In the genomic region with DNA sequence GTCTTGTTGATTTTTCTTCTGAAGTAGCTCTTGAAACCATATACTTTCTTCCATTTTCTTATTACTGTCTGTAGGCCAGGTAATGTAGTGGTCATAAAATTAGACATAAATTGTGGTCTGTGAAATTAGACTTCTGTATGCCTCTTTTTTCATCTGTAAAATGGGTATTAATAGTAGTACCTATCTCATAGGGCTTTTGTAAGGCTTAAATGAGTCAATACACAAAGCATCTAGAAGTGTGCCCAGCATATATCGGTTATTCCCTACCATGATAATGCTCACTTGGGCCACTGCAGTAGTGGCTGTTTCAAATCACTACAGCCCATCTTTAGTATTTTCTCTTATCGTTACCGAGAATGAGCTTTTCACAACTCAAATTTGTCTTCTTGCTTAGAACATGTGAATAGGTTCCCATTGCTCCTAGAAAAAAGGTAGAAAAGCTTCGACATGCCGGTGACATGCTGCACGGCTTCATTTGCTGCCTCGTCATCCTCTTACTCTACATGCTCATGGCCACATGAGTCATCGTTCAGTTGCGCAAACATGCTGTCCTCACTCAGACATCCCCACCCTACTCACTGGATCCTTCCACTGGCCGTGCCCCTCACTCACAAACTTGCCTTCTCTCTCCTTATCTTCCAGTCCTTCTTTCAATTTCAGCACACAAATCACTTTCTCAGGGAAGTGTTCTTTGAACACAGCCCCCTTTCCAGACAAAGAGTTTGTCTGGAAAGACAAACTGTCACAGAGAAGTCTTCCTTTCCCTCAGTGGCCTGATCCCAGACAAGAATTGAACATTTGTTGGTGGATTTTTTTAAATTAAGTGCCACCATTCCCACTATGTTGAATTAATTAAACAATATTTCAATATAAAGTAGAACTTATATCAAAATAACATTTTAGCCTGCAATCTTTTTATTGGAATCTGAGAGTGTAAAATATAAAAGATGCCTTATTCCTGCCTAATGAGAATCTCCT, we compare ENCODE assay signal across 8 cellular contexts. TPM values are rescaled to one million over a fixed set of nuclear protein-coding genes. Genes with fewer than 3 reads are reported as not detected.
DNase-seq lines count a peak whose midpoint lies in the region; ATAC-seq and TF ChIP-seq lines count a peak whose summit lies in the region.

No MANE protein-coding gene starts in this region.

- H2BK120ac ChIP-seq in mesendoderm (ENCODE audit: low read depth, low read length), result no peak overlapping the region

- DNase-seq in AG08396 (ENCODE audit: low spot score) (peak; percentile 58), LHCN-M2 (ENCODE audit: low read depth) (peak; percentile 83), brain microvascular endothelial cell (peak; percentile 97), mesendoderm (peak; percentile 72), NAMALWA (ENCODE audit: low spot score) (no peak), iPS-NIHi7 (ENCODE audit: extremely low spot score) (no peak), GM13977 (ENCODE audit: low spot score) (no peak)

- H3K79me2 ChIP-seq in mesendoderm (ENCODE audit: control insufficient read depth, insufficient read depth, low read length), result no peaks in the 10 kb centered on the region

- no peak overlapping the region for H3K9ac ChIP-seq in mesendoderm (ENCODE audit: low read length)

- H3K4ac ChIP-seq in mesendoderm (ENCODE audit: low read depth, low read length), result no peak overlapping the region

- TF ChIP-seq CTCF in brain microvascular endothelial cell (IDR thresholded peaks at IDR 0.05; ENCODE audit: low read depth, low read length, missing control alignments), result no peak
- TF ChIP-seq CTCF in GM13977 (IDR thresholded peaks at IDR 0.05; ENCODE audit: extremely low read depth, insufficient read depth, missing control alignments), result no peak

- peak overlapping the region; percentile 63 for H3K27ac ChIP-seq in brain microvascular endothelial cell
- no peak overlapping the region for H3K27ac ChIP-seq in mesendoderm (ENCODE audit: low read depth, low read length)

- H2AK5ac ChIP-seq in mesendoderm (ENCODE audit: low read length), result no peak overlapping the region

- no peaks in the 10 kb centered on the region for H3K79me1 ChIP-seq in mesendoderm (ENCODE audit: low read length)

- no peak for ATAC-seq in GM18498 (IDR thresholded peaks at IDR 0.05; ENCODE audit: unreplicated experiment)

- H3K23ac ChIP-seq in mesendoderm (ENCODE audit: low read length), result no peak overlapping the region

- H3K27me3 ChIP-seq in brain microvascular endothelial cell (replicated peaks) (no peaks in the 10 kb centered on the region), mesendoderm (ENCODE audit: insufficient read depth, low read length, poor library complexity) (no peaks in the 10 kb centered on the region)

- no peaks in the 10 kb centered on the region for H3K36me3 ChIP-seq in brain microvascular endothelial cell (replicated peaks)
- H3K36me3 ChIP-seq in mesendoderm (ENCODE audit: control insufficient read depth, insufficient read depth, low read length), result no peaks in the 10 kb centered on the region

- no peak overlapping the region for H4K8ac ChIP-seq in mesendoderm (ENCODE audit: low read depth, low read length)

- H3K56ac ChIP-seq in mesendoderm (ENCODE audit: low read length), result no peak overlapping the region

- in situ Hi-C loops in brain microvascular endothelial cell (cut with HindIII; ENCODE audit: low pct_ligation_motif_present, low sequenced_read_pairs) (no loop called here), GM13977 (cut with MboI; ENCODE audit: low pct_unique_long_range_greater_than_20kb, low sequenced_read_pairs, unreplicated experiment) (loop anchor here (10.0 kb wide), 2 partner anchors 351 to 431 kb away; no protein-coding TSS in a partner anchor)

- no peak overlapping the region for H3K18ac ChIP-seq in mesendoderm (ENCODE audit: low read length)

- no peak overlapping the region for H2BK5ac ChIP-seq in mesendoderm (ENCODE audit: low read length)

- H2BK15ac ChIP-seq in mesendoderm (replicated peaks; ENCODE audit: low read depth), result no peak overlapping the region

- H3K4me2 ChIP-seq in mesendoderm (ENCODE audit: low read length), result no peak overlapping the region

- no peak overlapping the region for H4K5ac ChIP-seq in mesendoderm (ENCODE audit: low read length)

- no peak overlapping the region for H3K4me3 ChIP-seq in brain microvascular endothelial cell (ENCODE audit: low read depth, low read length)
- H3K4me3 ChIP-seq in mesendoderm (ENCODE audit: low read length), result no peak overlapping the region

- H3K4me1 ChIP-seq in mesendoderm (ENCODE audit: control insufficient read depth, low read depth, low read length), result no peaks in the 10 kb centered on the region

- WGBS in mesendoderm (ENCODE audit: extremely low coverage, insufficient coverage, low lambda C conversion rate), result no CpG with 5 or more reads among the region's 10 CpGs

RNA-seq across cellular contexts. Expression of gene ERVFRD-1, which starts 32.2 kb away (rescaled TPM):
- total RNA-seq in LHCN-M2 (2014; rRNA removed), result not detected in 2 replicates
- 0.04 TPM for polyA plus RNA-seq in LHCN-M2 (2012)
- 0.03 TPM for polyA plus RNA-seq in mesendoderm (2013, experiment 1 of 2)
- polyA plus RNA-seq in mesendoderm (2013, experiment 2 of 2), result 0.04 TPM

RNA-seq across cellular contexts. Expression of gene SMIM13, which starts 50.0 kb away (rescaled TPM):
- 9.4 and 11.4 TPM in 2 replicates for total RNA-seq in LHCN-M2 (2014; rRNA removed)
- polyA plus RNA-seq in LHCN-M2 (2012), result 5.5 TPM
- 9.3 TPM for polyA plus RNA-seq in mesendoderm (2013, experiment 1 of 2)
- 9.0 TPM for polyA plus RNA-seq in mesendoderm (2013, experiment 2 of 2)

Comparison
In these comparisons a context has a peak if more than half of its experiments do, and no peak if none do; other contexts are left out.
1. DNase-seq: peak in AG08396 (single experiment), LHCN-M2 (single experiment), brain microvascular endothelial cell (single experiment) and mesendoderm (single experiment); none in NAMALWA (single experiment), iPS-NIHi7 (single experiment) and GM13977 (single experiment).